16 cellular contexts compared by ENCODE assay signal in genomic region chr16:84286568-84287220, GRCh38. TPM values are rescaled to one million over a fixed set of nuclear protein-coding genes. Genes with fewer than 3 reads are reported as not detected.
DNase-seq lines count a peak whose midpoint lies in the region; ATAC-seq and TF ChIP-seq lines count a peak whose summit lies in the region.
"Had no signal": no experiment of that assay in that cellular context is flagged by ENCODE, and none has a peak within 500 bp of the region (broad histone marks: within the 10 kb centered on the region; RNA-seq: fewer than 3 reads in every experiment).

No MANE protein-coding gene starts in this region.

- H2BK120ac ChIP-seq in H9 (ENCODE audit: low read depth, low read length, poor library complexity, severe bottlenecking): no peak overlapping the region

- H2AFZ ChIP-seq in H9 (ENCODE audit: low read length): no peak overlapping the region

- no peak overlapping the region for H2BK12ac ChIP-seq in H9 (ENCODE audit: insufficient read length, low read depth, low read length)

- H3K79me1 ChIP-seq in H9 (ENCODE audit: insufficient read depth, low read depth, low read length, poor library complexity, severe bottlenecking): no peaks in the 10 kb centered on the region

- H3K36me3 ChIP-seq in Peyer's patch (no peaks in the 10 kb centered on the region), mucosa of descending colon (ENCODE audit: low read depth) (no peaks in the 10 kb centered on the region), tibial nerve (no peaks in the 10 kb centered on the region)

- H2AK5ac ChIP-seq in H9 (ENCODE audit: insufficient read length, low read length): no peak overlapping the region

- peak in 1 of 2 donors; percentile 50 for TF ChIP-seq EP300 in tibial nerve (IDR thresholded peaks at IDR 0.05)

- H3K23me2 ChIP-seq in H9 (ENCODE audit: insufficient read length, low read depth, low read length, poor library complexity, severe bottlenecking): no peaks in the 10 kb centered on the region

- no peak overlapping the region for H4K91ac ChIP-seq in H9 (ENCODE audit: insufficient read length, low read depth, low read length)

- no peak overlapping the region for H3K4ac ChIP-seq in H9 (ENCODE audit: low read depth, low read length)

- H2BK20ac ChIP-seq in H9 (ENCODE audit: low read depth, low read length, poor library complexity, severe bottlenecking): no peak overlapping the region

- no peak overlapping the region for H3K56ac ChIP-seq in H9 (ENCODE audit: insufficient read length, low read depth, low read length)

- H3K4me3 ChIP-seq in Peyer's patch (no peak overlapping the region), fibroblast of pulmonary artery (replicated peaks; ENCODE audit: low read depth, low read length) (no peak overlapping the region), mucosa of descending colon (no peak overlapping the region), tibial nerve (no peak overlapping the region)
- H3K4me3 ChIP-seq: K562 had no signal

- H3T11ph ChIP-seq in H9 (ENCODE audit: low read length): no peak overlapping the region

- no peak for DNase-seq in Peyer's patch
- DNase-seq in fibroblast of pulmonary artery (ENCODE audit: low read depth): peak; percentile 31
- DNase-seq in mucosa of descending colon: peak; percentile 24 to 60 (median 49)
- peak in 1 of 2 donors; percentile 47 for DNase-seq in tibial nerve (ENCODE audit: low spot score in 2 of 2)
- no peak for DNase-seq in hypothalamus (lab: John Stamatoyannopoulos, UW)
- DNase-seq in H9: no peak
- DNase-seq in T-helper 2 cell: no peak
- DNase-seq: activated CD4-positive, alpha-beta T cell treated with anti-CD3 and anti-CD28 coated beads, Interleukin-2, amount 10 ng/mL, durations not matched to agents 7 days and 5 days; DMS79; stimulated activated CD4-positive, alpha-beta T cell treated with anti-CD3 and anti-CD28 coated beads, Interleukin-4, amount 100 ng/mL, for 1 hour; stimulated activated naive CD4-positive, alpha-beta T cell had no signal

- H4K8ac ChIP-seq in H9 (replicated peaks; ENCODE audit: insufficient read length, low read depth, low read length): no peak overlapping the region

- no peak overlapping the region for H3K27ac Mint-ChIP-seq in H9
- H3K27ac Mint-ChIP-seq: activated CD4-positive, alpha-beta T cell treated with anti-CD3 and anti-CD28 coated beads, Interleukin-2, amount 10 ng/mL, durations not matched to agents 7 days and 5 days; activated T-helper 17 cell treated with anti-CD3 and anti-CD28 coated beads, Interleukin-2, amount 50 U/mL, for 72 hours had no signal

- H3K23ac ChIP-seq in H9 (ENCODE audit: insufficient read length, low read depth, low read length): no peak overlapping the region

- H3K4me3 Mint-ChIP-seq in H9: no peak overlapping the region
- H3K4me3 Mint-ChIP-seq: activated CD4-positive, alpha-beta T cell treated with anti-CD3 and anti-CD28 coated beads, Interleukin-2, amount 10 ng/mL, durations not matched to agents 7 days and 5 days; activated T-helper 17 cell treated with anti-CD3 and anti-CD28 coated beads, Interleukin-2, amount 50 U/mL, for 72 hours; neural crest cell had no signal

- H4K20me1 ChIP-seq in H9 (ENCODE audit: control insufficient read depth, insufficient read depth, insufficient read length): no peaks in the 10 kb centered on the region

- peak overlapping the region in 3 of 4 donors; percentile 3 to 76 (median 73) for H3K27ac ChIP-seq in Peyer's patch
- peak overlapping the region; percentile 9 to 75 (median 28) for H3K27ac ChIP-seq in tibial nerve
- H3K27ac ChIP-seq in H9 (ENCODE audit: insufficient read length, low read depth, low read length): no peak overlapping the region

- TF ChIP-seq POLR2A in Peyer's patch (IDR thresholded peaks at IDR 0.05) (no peak), tibial nerve (IDR thresholded peaks at IDR 0.05) (no peak)

- peaks cover 20% of the 10 kb centered on the region for H3K27me3 Mint-ChIP-seq in H9 (ENCODE audit: low read depth)

- TF ChIP-seq CTCF in Peyer's patch (IDR thresholded peaks at IDR 0.05) (no peak), fibroblast of pulmonary artery (IDR thresholded peaks at IDR 0.05; ENCODE audit: low read length, missing control alignments) (no peak), mucosa of descending colon (IDR thresholded peaks at IDR 0.05) (no peak), tibial nerve (IDR thresholded peaks at IDR 0.05) (no peak), H9 (conservative IDR thresholded peaks at IDR 0.05) (no peak)

- no peak overlapping the region for H2BK5ac ChIP-seq in H9 (ENCODE audit: insufficient read length, low read length)

- peak; percentile 28 for ATAC-seq in mucosa of descending colon
- no peak for ATAC-seq in SK-N-SH treated with all-trans-retinoic acid at 6 μM for 48 hours
- ATAC-seq: activated T-helper 17 cell treated with anti-CD3 and anti-CD28 coated beads, Interleukin-2, amount 50 U/mL, for 72 hours; K562 had no signal

- H3K14ac ChIP-seq in H9 (ENCODE audit: insufficient read depth, low read length): no peak overlapping the region

- peaks cover 22 to 26% of the 10 kb centered on the region in 2 experiments for H3K4me1 Mint-ChIP-seq in H9
- H3K4me1 Mint-ChIP-seq: activated CD4-positive, alpha-beta T cell treated with anti-CD3 and anti-CD28 coated beads, Interleukin-2, amount 10 ng/mL, durations not matched to agents 7 days and 5 days had no signal

- intact Hi-C loops in mucosa of descending colon (cut with DNase I, micrococcal nuclease): no loop called here

- H3K9me3 Mint-ChIP-seq in H9: peaks cover 0 to 4% of the 10 kb centered on the region in 2 experiments; a peak in 3 of 5 replicates
- H3K9me3 Mint-ChIP-seq: activated CD4-positive, alpha-beta T cell treated with anti-CD3 and anti-CD28 coated beads, Interleukin-2, amount 10 ng/mL, durations not matched to agents 7 days and 5 days; activated T-helper 17 cell treated with anti-CD3 and anti-CD28 coated beads, Interleukin-2, amount 50 U/mL, for 72 hours; neural crest cell had no signal

- no peak overlapping the region for H3K9ac ChIP-seq in H9 (ENCODE audit: extremely low read depth, insufficient read length, low read length)

- no peaks in the 10 kb centered on the region for H3K9me3 ChIP-seq in Peyer's patch
- H3K9me3 ChIP-seq in mucosa of descending colon: no peaks in the 10 kb centered on the region
- H3K9me3 ChIP-seq in tibial nerve: peaks cover 0 to 3% (median 0%) of the 10 kb centered on the region in 4 donors
- H3K9me3 ChIP-seq in H9 (ENCODE audit: control insufficient read depth, low read depth, low read length): no peaks in the 10 kb centered on the region

- H2BK15ac ChIP-seq in H9 (ENCODE audit: low read depth, low read length): no peak overlapping the region

- peaks cover 0 to 2% (median 0%) of the 10 kb centered on the region in 3 experiments; a peak in 1 of 7 replicates for H3K36me3 Mint-ChIP-seq in H9 (ENCODE audit: insufficient read depth in 1 of 3, low read depth in 3 of 3)

- H3K4me2 ChIP-seq in H9 (ENCODE audit: insufficient read depth, insufficient read length, low read length): no peak overlapping the region

- H3K79me2 ChIP-seq in H9 (ENCODE audit: insufficient read depth, low read length): no peaks in the 10 kb centered on the region

- H3K18ac ChIP-seq in H9 (ENCODE audit: insufficient read length, low read depth, low read length): no peak overlapping the region

- 48 to 65% methylated on average over 16 of the region's 16 CpGs for WGBS in tibial nerve, 2 donors
- WGBS in H9 (ENCODE audit: extremely low coverage, insufficient read length, low lambda C conversion rate): no CpG with 5 or more reads among the region's 16 CpGs

- no peaks in the 10 kb centered on the region for H3K27me3 ChIP-seq in Peyer's patch
- no peaks in the 10 kb centered on the region for H3K27me3 ChIP-seq in tibial nerve
- no peaks in the 10 kb centered on the region for H3K27me3 ChIP-seq in H9 (ENCODE audit: insufficient read depth, low read length)

- H4K5ac ChIP-seq in H9 (ENCODE audit: insufficient read length, low read depth, low read length): no peak overlapping the region

- H3K4me1 ChIP-seq in Peyer's patch: peaks cover 0 to 10% (median 0%) of the 10 kb centered on the region in 4 donors
- peaks cover 8% of the 10 kb centered on the region for H3K4me1 ChIP-seq in mucosa of descending colon (ENCODE audit: low read depth)
- H3K4me1 ChIP-seq in tibial nerve: peaks cover 0 to 43% (median 14%) of the 10 kb centered on the region in 4 donors
- peaks cover 4% of the 10 kb centered on the region; the same call in 1 of the 2 replicates for H3K4me1 ChIP-seq in H9 (ENCODE audit: insufficient read depth, low read length)

TF ChIP-seq in SK-N-SH treated with all-trans-retinoic acid at 6 μM for 48 hours, 23 proteins besides CTCF, POLR2A, EP300 and RAD21 (continues in another document):
- TF ChIP-seq ZNF70 (CRISPR knock-in tag; IDR thresholded peaks at IDR 0.05) (no peak), PPARA (CRISPR knock-in tag; IDR thresholded peaks at IDR 0.05; ENCODE audit: borderline replicate concordance) (no peak), BACH2 (CRISPR knock-in tag; IDR thresholded peaks at IDR 0.05; ENCODE audit: borderline replicate concordance) (no peak), POU6F1 (CRISPR knock-in tag; IDR thresholded peaks at IDR 0.05; ENCODE audit: borderline replicate concordance, low read depth) (no peak), RARB (CRISPR knock-in tag; IDR thresholded peaks at IDR 0.05) (no peak), ZNF8 (CRISPR knock-in tag; IDR thresholded peaks at IDR 0.05) (no peak), ZFP30 (CRISPR knock-in tag; IDR thresholded peaks at IDR 0.05) (no peak), ZNF565 (CRISPR knock-in tag; conservative IDR thresholded peaks at IDR 0.05; ENCODE audit: low read depth) (no peak), ISL1 (CRISPR knock-in tag; IDR thresholded peaks at IDR 0.05) (no peak)

RNA-seq across cellular contexts. Expression of gene WFDC1, which starts 8.0 kb away (rescaled TPM):
- total RNA-seq in Peyer's patch (10 to 100 TPM in 2 of 4 donors, 1 to 10 TPM in 2; 1.9 to 35.5 (median 10.1) TPM), mucosa of descending colon (10 to 100 TPM in 2 of 3 donors, 1 to 10 TPM in 1; 7.5 to 30.5 (median 10.9) TPM), tibial nerve (1 to 10 TPM; 3.5 to 4.6 (median 4.2) TPM), H9 (2021) (0.24 and 0.29 TPM in 2 replicates)
- total RNA-seq: activated CD4-positive, alpha-beta T cell treated with anti-CD3 and anti-CD28 coated beads, Interleukin-2, amount 10 ng/mL, durations not matched to agents 7 days and 5 days; endothelial cell of umbilical vein; K562 had no signal

RNA-seq across cellular contexts. Expression of gene KCNG4, which starts 46.9 kb away (rescaled TPM):
- total RNA-seq in Peyer's patch (not detected), mucosa of descending colon (not detected), tibial nerve (under 1 TPM in 1 of 4 donors, not detected in 3; 0.30 TPM), H9 (2021) (not detected in 2 replicates)
- total RNA-seq: activated CD4-positive, alpha-beta T cell treated with anti-CD3 and anti-CD28 coated beads, Interleukin-2, amount 10 ng/mL, durations not matched to agents 7 days and 5 days; activated T-helper 17 cell treated with anti-CD3 and anti-CD28 coated beads, Interleukin-2, amount 50 U/mL, for 72 hours; endothelial cell of umbilical vein; K562; neural crest cell had no signal

Comparison
In these comparisons a context has a peak if more than half of its experiments do, and no peak if none do; other contexts are left out.
1. DNase-seq: peak in fibroblast of pulmonary artery (single experiment) and mucosa of descending colon (3 of 3); none in Peyer's patch (0 of 3), hypothalamus (0 of 51), H9 (single experiment) and T-helper 2 cell (0 of 5).